ENCODE assay signal across 8 cellular contexts in genomic region chr6:99746261-99746895, GRCh38.
DNase-seq lines count a peak whose midpoint lies in the region; ATAC-seq, FAIRE-seq and TF ChIP-seq lines count a peak whose summit lies in the region.

No MANE protein-coding gene starts in this region.

- CTCF ChIA-PET in GM12878 (lab: Yijun Ruan, JAX) = interaction anchor here (0.7 to 7.7 kb wide), 25 partner anchors 9 to 427 kb away, joined by 3 to 56 read pairs (median 4); no protein-coding TSS in a partner anchor

- TF ChIP-seq CTCF in GM12878 (IDR thresholded peaks at IDR 0.05 in 2 of 3, conservative IDR thresholded peaks at IDR 0.05 in 1 of 3; ENCODE audit: control insufficient read depth in 2 of 3, extremely low read depth in 1 of 3, insufficient read depth in 1 of 3, low read depth in 3 of 3, low read length in 3 of 3) = peak; percentile 75 to 88 (median 83); a peak in 5 of 6 replicates

- FAIRE-seq in GM18507 (lab: Jason Lieb, UNC) = peak; percentile 95
- peak; percentile 94 for FAIRE-seq in GM12878 (lab: Jason Lieb, UNC)

- no peaks in the 10 kb centered on the region for H3K36me3 ChIP-seq in GM12878 (ENCODE audit: control insufficient read depth in 2 of 2, insufficient read depth in 2 of 2, low read length in 1 of 2)

- no peak overlapping the region for H3K4me3 ChIP-seq in GM12878

- no peak for TF ChIP-seq POLR2A in GM12878 (IDR thresholded peaks at IDR 0.05; ENCODE audit: low read depth, low read length)

- DNase-seq in ACHN (peak; percentile 63), GM18507 (ENCODE audit: extremely low spot score, insufficient read length, low read depth) (peak; percentile 12), NCI-H146 treated with DMSO at 0.1 percent for 48 hours (lab: John Stamatoyannopoulos, UW; ENCODE audit: unreplicated experiment) (peak; percentile 55), T-helper 2 cell (peak in 4 of 5 experiments; percentile 7 to 65 (median 22)), GM12878 (ENCODE audit: low read depth, low spot score) (peak; percentile 20), iPS DF 4.7 (ENCODE audit: extremely low read depth, low spot score) (peak; percentile 30)
- peak; percentile 9 to 24 for DNase-seq in stimulated activated CD4-positive, alpha-beta T cell treated with anti-CD3 and anti-CD28 coated beads, Interleukin-12 subunit alpha, Interleukin-12 subunit beta, amount 100 ng/mL, for 24 hours (ENCODE audit: low read depth in 2 of 2)

- no peak overlapping the region for H2AFZ ChIP-seq in GM12878 (ENCODE audit: control insufficient read depth, low read depth, low read length)

- no peak overlapping the region for H3K9ac ChIP-seq in GM12878 (ENCODE audit: control insufficient read depth, insufficient read depth, low read length)

- no peaks in the 10 kb centered on the region for H4K20me1 ChIP-seq in GM12878 (ENCODE audit: control insufficient read depth, insufficient read depth)

- SMC1A ChIA-PET in GM12878 (lab: Charles Lee; ENCODE audit: uncharacterized antibody, unreplicated experiment) = interaction anchor here (0.8 to 4.5 kb wide), 20 partner anchors 8 to 312 kb away, joined by 3 to 56 read pairs (median 4); no protein-coding TSS in a partner anchor

- POLR2A ChIA-PET in GM12878 (lab: Charles Lee) = no interaction called here

- intact Hi-C loops in GM12878 (cut with micrococcal nuclease; ENCODE audit: unreplicated experiment) = loop anchor here (1.0 kb wide), 4 partner anchors 158 to 416 kb away; no protein-coding TSS in a partner anchor

- no peaks in the 10 kb centered on the region for H3K27me3 ChIP-seq in GM12878 (replicated peaks in 1 of 2; ENCODE audit: control insufficient read depth in 2 of 2, insufficient read depth in 2 of 2, low read length in 1 of 2)

- RAD21 ChIA-PET in GM12878 (lab: Charles Lee; ENCODE audit: unreplicated experiment) = interaction anchor here (0.7 to 4.5 kb wide), 10 partner anchors 130 to 416 kb away, joined by 3 to 35 read pairs (median 5); no protein-coding TSS in a partner anchor

- no peaks in the 10 kb centered on the region for H3K4me1 ChIP-seq in GM12878 (ENCODE audit: control insufficient read depth, insufficient read depth, low read length)

- no peaks in the 10 kb centered on the region for H3K9me3 ChIP-seq in GM12878 (replicated peaks; ENCODE audit: control insufficient read depth, insufficient read depth, low read length)

- no peak for TF ChIP-seq EP300 in GM12878 (IDR thresholded peaks at IDR 0.05; ENCODE audit: borderline replicate concordance in 1 of 2, control insufficient read depth in 1 of 2, low read depth in 2 of 2, low read length in 2 of 2)

- BruUV-seq in GM12878 (replicated peaks; lab: Mats Ljungman, UMichigan) = no TSS peak

- H3K79me2 ChIP-seq in GM12878 (ENCODE audit: control insufficient read depth, insufficient read depth, low read length) = no peaks in the 10 kb centered on the region

- TF ChIP-seq RAD21 in GM12878 (IDR thresholded peaks at IDR 0.05; ENCODE audit: insufficient read depth, low read depth, low read length) = peak; percentile 87

- 3% methylated on average over 6 of the region's 6 CpGs for WGBS in GM12878 (ENCODE audit: insufficient coverage, insufficient replicate concordance, low lambda C conversion rate, missing lambda C conversion rate)

- no peak overlapping the region for H3K27ac ChIP-seq in GM12878 (ENCODE audit: control insufficient read depth, insufficient read depth)

- ATAC-seq in HG02943 (IDR thresholded peaks at IDR 0.05; ENCODE audit: low read depth, unreplicated experiment) = peak; percentile 82
- ATAC-seq in GM12878 = peak; percentile 92

- in situ Hi-C loops in ACHN (cut with HindIII; ENCODE audit: low pct_ligation_motif_present, low pct_unique_long_range_greater_than_20kb, low sequenced_read_pairs) (loop anchor here (25.0 kb wide), 1 partner anchor 134 kb away; the partner anchor contains the start of gene PRDM13), GM12878 (cut with MboI) (loop anchor here (10.0 kb wide), 1 partner anchor 412 kb away; no protein-coding TSS in a partner anchor)

- no peak overlapping the region for H3K4me2 ChIP-seq in GM12878 (ENCODE audit: control insufficient read depth, insufficient read depth)

TF ChIP-seq in GM12878, 131 proteins besides CTCF, POLR2A, EP300 and RAD21:
- TF ChIP-seq BCL3 (IDR thresholded peaks at IDR 0.05; ENCODE audit: borderline replicate concordance, insufficient read depth, low read depth, low read length, poor library complexity, severe bottlenecking) (no peak), ETV6 (conservative IDR thresholded peaks at IDR 0.05 in 1 of 2, IDR thresholded peaks at IDR 0.05 in 1 of 2; ENCODE audit: borderline replicate concordance in 1 of 2, low read depth in 1 of 2) (no peak), SKIL (IDR thresholded peaks at IDR 0.05; ENCODE audit: low read depth, poor library complexity, severe bottlenecking) (no peak), SMC3 (IDR thresholded peaks at IDR 0.05; ENCODE audit: borderline replicate concordance, low read length) (peak; percentile 87)

Comparison
In these comparisons a context has a peak if more than half of its experiments do, and no peak if none do; other contexts are left out.
1. DNase-seq: peak in every context shown above with its lines; median percentile 63 in ACHN; 55 in NCI-H146 treated with DMSO at 0.1 percent for 48 hours; 30 in iPS DF 4.7; 22 in T-helper 2 cell; 20 in GM12878; 16 in stimulated activated CD4-positive, alpha-beta T cell treated with anti-CD3 and anti-CD28 coated beads, Interleukin-12 subunit alpha, Interleukin-12 subunit beta, amount 100 ng/mL, for 24 hours; 12 in GM18507.